In genomic region chr6:85298553-85298952, GRCh38 we compare ENCODE assay signal across 24 cellular contexts.
DNase-seq lines count a peak whose midpoint lies in the region; TF ChIP-seq lines count a peak whose summit lies in the region.
"Had no signal": no experiment of that assay in that cellular context is flagged by ENCODE, and none has a peak within 500 bp of the region (broad histone marks: within the 10 kb centered on the region; RNA-seq: fewer than 3 reads in every experiment).

No MANE protein-coding gene starts in this region.

- no TSS peak for BruUV-seq in mammary epithelial cell (replicated peaks; lab: Mats Ljungman, UMichigan)

- DNase-seq in mammary epithelial cell (no peak), breast epithelium (ENCODE audit: low spot score in 2 of 2) (no peak), epithelial cell of prostate (ENCODE audit: low read depth, low spot score) (peak; percentile 22), esophagus squamous epithelium (lab: John Stamatoyannopoulos, UW) (no peak), AG08395 (ENCODE audit: low spot score) (no peak), EL (no peak), endothelial cell (ENCODE audit: low spot score) (no peak)
- DNase-seq: BE2C; C1 segment of cervical spinal cord; CD4-positive, alpha-beta memory T cell; CD4-positive, CD25-positive, alpha-beta regulatory T cell; CD8-positive, alpha-beta memory T cell; COR-L47; DMS 273 treated with DMSO at 0.1 percent for 48 hours; DMS153; DMS53; DMS79; DND-41; GF-D8 had no signal

- CTCF ChIA-PET in mammary epithelial cell (lab: Charles Lee; ENCODE audit: low non-redundant PET), result no interaction called here

- no peaks in the 10 kb centered on the region for H4K20me1 ChIP-seq in mammary epithelial cell (ENCODE audit: insufficient read depth, low read length)
- H4K20me1 ChIP-seq: BLaER1 had no signal

- H3K9me3 Mint-ChIP-seq in endothelial cell (ENCODE audit: unreplicated experiment), result no peaks in the 10 kb centered on the region
- H3K9me3 Mint-ChIP-seq: CD8-positive, alpha-beta memory T cell had no signal

- H3K4me1 ChIP-seq in mammary epithelial cell (ENCODE audit: insufficient read depth, low read length) (no peaks in the 10 kb centered on the region), breast epithelium (no peaks in the 10 kb centered on the region), esophagus squamous epithelium (peaks cover 0 to 6% (median 0%) of the 10 kb centered on the region in 3 donors)
- H3K4me1 ChIP-seq: A549, BE2C, BLaER1 had no signal

- H3K4me3 ChIP-seq in mammary epithelial cell (replicated peaks in 1 of 3; ENCODE audit: insufficient read depth in 1 of 3, low read depth in 2 of 3, low read length in 3 of 3) (no peak overlapping the region), breast epithelium (no peak overlapping the region), esophagus squamous epithelium (no peak overlapping the region)
- H3K4me3 ChIP-seq: A549, BLaER1, GM12878 had no signal

- no peaks in the 10 kb centered on the region for H3K36me3 Mint-ChIP-seq in endothelial cell (ENCODE audit: low read depth, unreplicated experiment)
- H3K36me3 Mint-ChIP-seq: CD14-positive monocyte; CD4-positive, alpha-beta memory T cell; CD4-positive, CD25-positive, alpha-beta regulatory T cell; CD8-positive, alpha-beta memory T cell had no signal

- TF ChIP-seq CTCF in mammary epithelial cell (conservative IDR thresholded peaks at IDR 0.05 in 1 of 2, IDR thresholded peaks at IDR 0.05 in 1 of 2; ENCODE audit: extremely low read depth in 1 of 2, insufficient read depth in 1 of 2, low read depth in 1 of 2, low read length in 2 of 2), result no peak
- TF ChIP-seq CTCF in breast epithelium (IDR thresholded peaks at IDR 0.05), result no peak
- TF ChIP-seq CTCF in esophagus squamous epithelium (IDR thresholded peaks at IDR 0.05), result no peak
- TF ChIP-seq CTCF in endothelial cell (IDR thresholded peaks at IDR 0.05; ENCODE audit: unreplicated experiment), result no peak

- TF ChIP-seq POLR2A in breast epithelium (IDR thresholded peaks at IDR 0.05) (no peak), esophagus squamous epithelium (IDR thresholded peaks at IDR 0.05) (no peak)

- in situ Hi-C loops in mammary epithelial cell (cut with MboI; ENCODE audit: low sequenced_read_pairs in 2 of 2), result no loop called here

- H3K4me2 ChIP-seq in mammary epithelial cell (ENCODE audit: insufficient read depth, low read depth, low read length), result no peak overlapping the region
- H3K4me2 ChIP-seq: A549, BLaER1 had no signal

- dilution Hi-C loops in mammary epithelial cell (cut with HindIII; ENCODE audit: low sequenced_read_pairs), result no loop called here

- WGBS in mammary epithelial cell (ENCODE audit: low coverage, missing lambda C conversion rate), result 64% methylated on average over 3 of the region's 3 CpGs
- WGBS in esophagus squamous epithelium, 2 donors, result 25 to 48% methylated on average over 3 of the region's 3 CpGs

- no peak overlapping the region for H3K4me3 Mint-ChIP-seq in endothelial cell (ENCODE audit: unreplicated experiment)
- H3K4me3 Mint-ChIP-seq: CD14-positive monocyte; CD4-positive, alpha-beta memory T cell; CD4-positive, CD25-positive, alpha-beta regulatory T cell; CD8-positive, alpha-beta memory T cell had no signal

- no peaks in the 10 kb centered on the region for H3K27me3 Mint-ChIP-seq in endothelial cell (ENCODE audit: unreplicated experiment)
- H3K27me3 Mint-ChIP-seq: CD4-positive, alpha-beta memory T cell; CD4-positive, CD25-positive, alpha-beta regulatory T cell had no signal

- no peak overlapping the region for H3K9ac ChIP-seq in mammary epithelial cell (ENCODE audit: insufficient read depth, low read length)
- H3K9ac ChIP-seq: BLaER1 had no signal

- H3K27me3 ChIP-seq in mammary epithelial cell (ENCODE audit: insufficient read depth, low read length) (no peaks in the 10 kb centered on the region), breast epithelium (no peaks in the 10 kb centered on the region), esophagus squamous epithelium (no peaks in the 10 kb centered on the region)
- H3K27me3 ChIP-seq: BE2C, BLaER1 had no signal

- H3K9me3 ChIP-seq in mammary epithelial cell (replicated peaks; ENCODE audit: insufficient read depth, low read length), result no peaks in the 10 kb centered on the region
- no peaks in the 10 kb centered on the region for H3K9me3 ChIP-seq in breast epithelium
- no peaks in the 10 kb centered on the region for H3K9me3 ChIP-seq in esophagus squamous epithelium
- H3K9me3 ChIP-seq: A549, BE2C, BLaER1 had no signal

- H3K4me1 Mint-ChIP-seq in endothelial cell (ENCODE audit: unreplicated experiment), result peaks cover 6% of the 10 kb centered on the region
- H3K4me1 Mint-ChIP-seq: CD14-positive monocyte; CD4-positive, alpha-beta memory T cell; CD4-positive, CD25-positive, alpha-beta regulatory T cell; CD8-positive, alpha-beta memory T cell had no signal

- H3K27ac ChIP-seq in mammary epithelial cell (ENCODE audit: insufficient read depth, low read depth, low read length), result no peak overlapping the region
- H3K27ac ChIP-seq in breast epithelium, result no peak overlapping the region
- H3K27ac ChIP-seq in epithelial cell of prostate, result no peak overlapping the region
- peak overlapping the region in 3 of 4 donors; percentile 27 to 71 (median 64) for H3K27ac ChIP-seq in esophagus squamous epithelium
- H3K27ac ChIP-seq: 22Rv1, A549, BLaER1 had no signal

- peak overlapping the region; percentile 27 for H2AFZ ChIP-seq in mammary epithelial cell (ENCODE audit: low read depth, low read length)

- no peaks in the 10 kb centered on the region for H3K79me2 ChIP-seq in mammary epithelial cell (ENCODE audit: insufficient read depth, low read length)

- H3K36me3 ChIP-seq in mammary epithelial cell (ENCODE audit: insufficient read depth, low read length) (no peaks in the 10 kb centered on the region), breast epithelium (no peaks in the 10 kb centered on the region), esophagus squamous epithelium (no peaks in the 10 kb centered on the region)
- H3K36me3 ChIP-seq: BE2C, BLaER1 had no signal

- H3K27ac Mint-ChIP-seq in endothelial cell (ENCODE audit: unreplicated experiment), result no peak overlapping the region
- H3K27ac Mint-ChIP-seq: CD4-positive, alpha-beta memory T cell; CD4-positive, CD25-positive, alpha-beta regulatory T cell; CD8-positive, alpha-beta memory T cell had no signal

- intact Hi-C loops in mammary epithelial cell (cut with micrococcal nuclease) (no loop called here), breast epithelium (cut with DNase I; ENCODE audit: low total_unique reads) (no loop called here), esophagus squamous epithelium (cut with DNase I) (no loop called here)

Comparison
In these comparisons a context has a peak if more than half of its experiments do, and no peak if none do; other contexts are left out.
1. H3K27ac ChIP-seq: peak in esophagus squamous epithelium (3 of 4); none in mammary epithelial cell (single experiment), breast epithelium (0 of 2) and epithelial cell of prostate (single experiment).